8 cellular contexts compared by ENCODE assay signal in the genomic region with DNA sequence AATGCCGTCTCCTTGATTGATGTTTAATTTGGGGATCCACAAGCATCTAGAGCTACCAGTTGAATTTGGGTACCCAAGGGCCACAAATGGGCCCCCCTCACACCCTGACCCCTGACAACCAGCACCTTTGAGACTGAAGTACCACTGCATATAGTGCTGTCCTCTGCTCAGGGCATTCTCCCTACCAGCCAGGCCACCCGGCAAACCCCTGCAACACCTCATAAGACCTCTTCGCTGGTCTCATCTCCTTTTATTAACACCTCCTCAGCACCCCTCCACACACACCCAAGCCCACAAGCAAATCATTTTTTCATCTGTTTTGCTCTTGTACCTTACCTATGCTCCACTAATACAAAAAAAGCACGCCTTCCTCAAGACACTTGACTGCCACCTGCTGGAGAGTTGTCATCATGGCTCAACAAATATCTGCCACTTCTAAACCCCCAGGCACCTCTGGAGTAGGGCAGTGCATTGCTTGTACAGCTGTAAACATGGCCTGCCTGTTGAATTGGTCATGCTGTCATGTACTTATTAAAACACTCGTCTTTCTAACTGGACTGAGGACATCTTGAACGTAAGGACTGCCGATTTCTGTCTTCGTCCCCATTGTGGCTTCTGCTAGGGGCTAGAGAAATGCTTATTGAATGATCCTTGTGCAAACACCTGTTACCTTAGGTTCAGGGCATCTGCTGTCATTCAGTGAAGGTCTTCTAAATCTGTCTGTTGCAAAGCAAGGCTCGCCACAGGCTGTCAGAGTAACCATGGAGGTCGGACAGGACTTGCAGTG.
DNase-seq lines count a peak whose midpoint lies in the region; ATAC-seq and TF ChIP-seq lines count a peak whose summit lies in the region.

No MANE protein-coding gene starts in this region.

- peak; percentile 38 for ATAC-seq in GM21423 (IDR thresholded peaks at IDR 0.05; ENCODE audit: unreplicated experiment)

- H3K27ac ChIP-seq in SJSA1 (no peak overlapping the region), vagina (no peak overlapping the region)

- peaks cover 1% of the 10 kb centered on the region for H3K4me1 Mint-ChIP-seq in progenitor cell of endocrine pancreas (ENCODE audit: low read depth)

- no peaks in the 10 kb centered on the region for H3K36me3 Mint-ChIP-seq in progenitor cell of endocrine pancreas (ENCODE audit: insufficient read depth)

- DNase-seq in COR-L47 (lab: John Stamatoyannopoulos, UW): peak; percentile 48
- peak; percentile 80 for DNase-seq in M059J (ENCODE audit: low read depth)
- peak; percentile 83 to 89 for DNase-seq in SJSA1 (ENCODE audit: low read depth in 1 of 2, low spot score in 2 of 2)
- DNase-seq in activated gamma-delta T cell treated with anti-CD3 and anti-CD28 coated beads, Interleukin-2, amount 50 U/mL, for 16 hours (ENCODE audit: low read depth): peak; percentile 52
- DNase-seq in glomerular visceral epithelial cell (ENCODE audit: extremely low spot score): peak; percentile 72
- peak; percentile 58 for DNase-seq in progenitor cell of endocrine pancreas (ENCODE audit: low spot score, unreplicated experiment)
- no peak for DNase-seq in vagina (ENCODE audit: extremely low spot score in 2 of 2)

- no peak for TF ChIP-seq POLR2A in vagina (IDR thresholded peaks at IDR 0.05)

- TF ChIP-seq CTCF in progenitor cell of endocrine pancreas (IDR thresholded peaks at IDR 0.05; ENCODE audit: unreplicated experiment): peak; percentile 81
- TF ChIP-seq CTCF in vagina (IDR thresholded peaks at IDR 0.05): peak; percentile 74 to 84 (median 78)

- no peaks in the 10 kb centered on the region for H3K9me3 Mint-ChIP-seq in progenitor cell of endocrine pancreas (ENCODE audit: low read depth)

- H3K27ac Mint-ChIP-seq in progenitor cell of endocrine pancreas: no peak overlapping the region

- H3K27me3 Mint-ChIP-seq in progenitor cell of endocrine pancreas: peaks cover 6% of the 10 kb centered on the region

- intact Hi-C loops in vagina (cut with DNase I): loop anchor here (5.0 to 10.0 kb wide), 2 partner anchors 137 to 379 kb away; no protein-coding TSS in a partner anchor

- H3K4me3 ChIP-seq in SJSA1 (no peak overlapping the region), vagina (no peak overlapping the region)

- peaks cover 6% of the 10 kb centered on the region for H3K4me1 ChIP-seq in SJSA1 (replicated peaks)
- peaks cover 15% of the 10 kb centered on the region for H3K4me1 ChIP-seq in vagina

- no peaks in the 10 kb centered on the region for H3K36me3 ChIP-seq in SJSA1
- no peaks in the 10 kb centered on the region for H3K36me3 ChIP-seq in vagina

- no peak overlapping the region for H3K4me3 Mint-ChIP-seq in progenitor cell of endocrine pancreas (ENCODE audit: low read depth)

- H3K27me3 ChIP-seq in SJSA1 (replicated peaks) (no peaks in the 10 kb centered on the region), vagina (no peaks in the 10 kb centered on the region)

- H3K9me3 ChIP-seq in SJSA1 (replicated peaks) (no peaks in the 10 kb centered on the region), vagina (no peaks in the 10 kb centered on the region)

Comparison
In these comparisons a context has a peak if more than half of its experiments do, and no peak if none do; other contexts are left out.
1. DNase-seq: peak in COR-L47 (single experiment), M059J (single experiment), SJSA1 (2 of 2), activated gamma-delta T cell treated with anti-CD3 and anti-CD28 coated beads, Interleukin-2, amount 50 U/mL, for 16 hours (single experiment), glomerular visceral epithelial cell (single experiment) and progenitor cell of endocrine pancreas (single experiment); none in vagina (0 of 2).